16 cellular contexts compared by ENCODE assay signal in the genomic region with DNA sequence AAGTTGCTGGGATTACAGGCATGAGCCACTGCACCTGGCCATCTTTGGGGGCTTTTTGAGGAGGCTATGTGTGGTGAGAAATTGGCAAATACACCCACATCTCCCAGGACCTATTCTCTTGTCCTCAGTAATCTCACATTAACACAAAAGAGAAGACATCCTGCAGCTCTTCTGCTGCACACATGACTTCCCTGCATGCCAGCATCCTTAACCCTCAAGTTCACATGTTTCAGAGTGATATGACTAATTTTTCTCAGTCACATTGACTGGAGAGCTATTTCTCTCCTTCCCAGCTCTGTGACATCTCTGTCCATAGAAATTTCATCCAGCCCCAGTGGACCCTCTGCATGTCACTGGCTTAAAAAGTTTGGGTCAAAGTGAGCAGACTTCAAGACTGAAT. TPM values are rescaled to one million over a fixed set of nuclear protein-coding genes. Genes with fewer than 3 reads are reported as not detected.
A peak's percentile ranks its signal among the peaks of the same experiment; 100 is the strongest.
DNase-seq lines count a peak whose midpoint lies in the region; ATAC-seq and TF ChIP-seq lines count a peak whose summit lies in the region.
"Had no signal": no experiment of that assay in that cellular context is flagged by ENCODE, and none has a peak within 500 bp of the region (broad histone marks: within the 10 kb centered on the region; RNA-seq: fewer than 3 reads in every experiment).

No MANE protein-coding gene starts in this region.

- H3K27me3 ChIP-seq in CD4-positive, alpha-beta T cell (ENCODE audit: control insufficient read depth, insufficient read depth, low read length), result no peaks in the 10 kb centered on the region
- peaks cover 3% of the 10 kb centered on the region for H3K27me3 ChIP-seq in trophoblast cell (ENCODE audit: insufficient read depth, low read length)
- H3K27me3 ChIP-seq: BE2C had no signal

- H3K27ac Mint-ChIP-seq in CD4-positive, alpha-beta T cell, result peak overlapping the region; percentile 10
- no peak overlapping the region for H3K27ac Mint-ChIP-seq in activated T-helper 17 cell treated with anti-CD3 and anti-CD28 coated beads, Interleukin-2, amount 50 U/mL, for 72 hours
- H3K27ac Mint-ChIP-seq in naive B cell, result no peak overlapping the region

- H3K4me3 ChIP-seq in trophoblast cell (ENCODE audit: low read depth, low read length), result no peak overlapping the region
- H3K4me3 ChIP-seq: stomach had no signal

- intact Hi-C loops in CD4-positive, alpha-beta T cell (cut with DNase I, micrococcal nuclease), result loop anchor here in 1 of 2 experiments (2.0 to 10.0 kb wide), 3 partner anchors 243 to 571 kb away; a partner anchor contains a TSS
- intact Hi-C loops in posterior cingulate gyrus (cut with DNase I), result no loop called here

- POLR2A ChIA-PET in CD4-positive, alpha-beta T cell (lab: Charles Lee), result no interaction called here

- H3K4ac ChIP-seq in trophoblast cell (ENCODE audit: low read depth, low read length), result no peak overlapping the region

- H3K14ac ChIP-seq in trophoblast cell (ENCODE audit: low read length), result no peak overlapping the region

- H4K8ac ChIP-seq in trophoblast cell (ENCODE audit: low read depth, low read length), result no peak overlapping the region

- no peaks in the 10 kb centered on the region for H3K9me3 Mint-ChIP-seq in CD4-positive, alpha-beta T cell
- H3K9me3 Mint-ChIP-seq in activated T-helper 17 cell treated with anti-CD3 and anti-CD28 coated beads, Interleukin-2, amount 50 U/mL, for 72 hours, result no peaks in the 10 kb centered on the region
- H3K9me3 Mint-ChIP-seq in naive B cell, result no peaks in the 10 kb centered on the region

- H3K4me1 ChIP-seq in trophoblast cell (ENCODE audit: control insufficient read depth in 1 of 2, insufficient read depth in 2 of 2, low read length in 2 of 2), result peaks cover 3 to 4% of the 10 kb centered on the region in 2 experiments
- H3K4me1 ChIP-seq: BE2C had no signal

- no peak overlapping the region for H2BK12ac ChIP-seq in trophoblast cell (ENCODE audit: low read length)

- peaks cover 30% of the 10 kb centered on the region for H3K4me1 Mint-ChIP-seq in CD4-positive, alpha-beta T cell (ENCODE audit: low read depth)
- H3K4me1 Mint-ChIP-seq in activated T-helper 17 cell treated with anti-CD3 and anti-CD28 coated beads, Interleukin-2, amount 50 U/mL, for 72 hours, result peaks cover 4% of the 10 kb centered on the region
- H3K4me1 Mint-ChIP-seq in naive B cell, result peaks cover 8 to 12% (median 10%) of the 10 kb centered on the region in 3 donors

- CTCF ChIA-PET in CD4-positive, alpha-beta T cell (lab: Charles Lee), result interaction anchor here (2.0 kb wide), 1 partner anchor 122 kb away, joined by 6 read pairs; no protein-coding TSS in a partner anchor

- peaks cover 3% of the 10 kb centered on the region for H3K79me1 ChIP-seq in trophoblast cell (ENCODE audit: low read length)

- no peak overlapping the region for H2AFZ ChIP-seq in trophoblast cell (ENCODE audit: insufficient read depth, low read length, poor library complexity)

- TF ChIP-seq CTCF in CD4-positive, alpha-beta T cell (IDR thresholded peaks at IDR 0.05), result no peak
- TF ChIP-seq CTCF in GM20000 (IDR thresholded peaks at IDR 0.05; ENCODE audit: extremely low read depth, missing control alignments), result no peak

- H3K27me3 Mint-ChIP-seq in CD4-positive, alpha-beta T cell, result no peaks in the 10 kb centered on the region
- H3K27me3 Mint-ChIP-seq in activated T-helper 17 cell treated with anti-CD3 and anti-CD28 coated beads, Interleukin-2, amount 50 U/mL, for 72 hours, result no peaks in the 10 kb centered on the region
- peaks cover 0 to 14% (median 10%) of the 10 kb centered on the region in 3 donors for H3K27me3 Mint-ChIP-seq in naive B cell

- H3K4me3 Mint-ChIP-seq in CD4-positive, alpha-beta T cell, result peak overlapping the region; percentile 80
- peak overlapping the region; percentile 31 for H3K4me3 Mint-ChIP-seq in activated T-helper 17 cell treated with anti-CD3 and anti-CD28 coated beads, Interleukin-2, amount 50 U/mL, for 72 hours
- H3K4me3 Mint-ChIP-seq in naive B cell, result peak overlapping the region; percentile 10 to 83 (median 40)

- no peak for DNase-seq in CD4-positive, alpha-beta T cell
- peak; percentile 30 for DNase-seq in GM20000 (ENCODE audit: low spot score)
- no peak for DNase-seq in naive B cell
- DNase-seq in trophoblast cell, result no peak
- no peak for DNase-seq in posterior cingulate gyrus
- no peak for DNase-seq in anterior cingulate cortex (lab: John Stamatoyannopoulos, UW)
- DNase-seq: BE2C, GOT3, NCI-H1694 treated with DMSO at 0.1 percent for 48 hours, stomach had no signal

- no peak overlapping the region for H4K91ac ChIP-seq in trophoblast cell (ENCODE audit: low read depth, low read length)

- H3K23ac ChIP-seq in trophoblast cell (ENCODE audit: low read length), result no peak overlapping the region

- H2BK5ac ChIP-seq in trophoblast cell (ENCODE audit: low read depth, low read length, poor library complexity), result no peak overlapping the region

- no peak overlapping the region for H3K18ac ChIP-seq in trophoblast cell (ENCODE audit: low read length)

- H2BK120ac ChIP-seq in trophoblast cell (ENCODE audit: insufficient read depth, low read length, poor library complexity), result no peak overlapping the region

- H3K9ac ChIP-seq in trophoblast cell (ENCODE audit: low read length), result no peak overlapping the region
- H3K9ac ChIP-seq: KMS-11 had no signal

- H3K9me3 ChIP-seq in CD4-positive, alpha-beta T cell (ENCODE audit: control insufficient read depth, low read length), result no peaks in the 10 kb centered on the region
- H3K9me3 ChIP-seq in trophoblast cell (ENCODE audit: insufficient read depth, low read depth, low read length), result peaks cover 5% of the 10 kb centered on the region
- H3K9me3 ChIP-seq: BE2C, stomach had no signal

- H3K36me3 Mint-ChIP-seq in CD4-positive, alpha-beta T cell (ENCODE audit: low read depth), result peaks cover 10% of the 10 kb centered on the region
- H3K36me3 Mint-ChIP-seq in activated T-helper 17 cell treated with anti-CD3 and anti-CD28 coated beads, Interleukin-2, amount 50 U/mL, for 72 hours (ENCODE audit: low read depth), result peaks cover 5% of the 10 kb centered on the region
- H3K36me3 Mint-ChIP-seq in naive B cell, result no peaks in the 10 kb centered on the region

- no peak overlapping the region for H4K12ac ChIP-seq in trophoblast cell (ENCODE audit: low read depth, low read length)

- H3K27ac ChIP-seq in CD4-positive, alpha-beta T cell (ENCODE audit: low read depth, low read length), result no peak overlapping the region
- no peak overlapping the region for H3K27ac ChIP-seq in trophoblast cell (ENCODE audit: low read depth, low read length)
- H3K27ac ChIP-seq: KMS-11, stomach had no signal

- ATAC-seq in CD4-positive, alpha-beta T cell (ENCODE audit: poor library complexity), result no peak
- no peak for ATAC-seq in activated T-helper 17 cell treated with anti-CD3 and anti-CD28 coated beads, Interleukin-2, amount 50 U/mL, for 72 hours (replicated peaks)
- ATAC-seq in naive B cell (ENCODE audit: low read depth in 2 of 2) (no peak), HG03520 (IDR thresholded peaks at IDR 0.05; ENCODE audit: unreplicated experiment) (no peak)
- ATAC-seq: Right ventricle myocardium inferior, sciatic nerve had no signal

- peaks cover 4% of the 10 kb centered on the region for H3K79me2 ChIP-seq in trophoblast cell (ENCODE audit: control insufficient read depth, insufficient read depth, low read length, poor library complexity)

- no peak overlapping the region for H3K4me2 ChIP-seq in trophoblast cell (ENCODE audit: low read length)
- H3K4me2 ChIP-seq: KMS-11 had no signal

- H3K36me3 ChIP-seq in trophoblast cell (ENCODE audit: control insufficient read depth in 1 of 2, insufficient read depth in 2 of 2, low read length in 2 of 2), result no peaks in the 10 kb centered on the region
- H3K36me3 ChIP-seq: BE2C, stomach had no signal

- H2AK5ac ChIP-seq in trophoblast cell (ENCODE audit: low read length), result no peak overlapping the region

RNA-seq across cellular contexts. Expression of a gene that starts 1.9 kb away (rescaled TPM):
- 10 to 100 TPM; 13.3 to 16.7 TPM for total RNA-seq in CD4-positive, alpha-beta T cell
- total RNA-seq in activated T-helper 17 cell treated with anti-CD3 and anti-CD28 coated beads, Interleukin-2, amount 50 U/mL, for 72 hours, result 10 to 100 TPM; 33.7 to 54.7 TPM
- 100 to 1,000 TPM in 1 of 6 donors, 10 to 100 TPM in 5; 60.8 to 107 (median 72.6) TPM for polyA plus RNA-seq in naive B cell (ENCODE audit: low read depth in 6 of 6)
- polyA plus RNA-seq in trophoblast cell (2013), result 25.9 and 26.7 TPM in 2 replicates

RNA-seq across cellular contexts. Expression of a gene that starts 37.0 kb away (rescaled TPM):
- total RNA-seq in CD4-positive, alpha-beta T cell, result 10 to 100 TPM; 47.0 to 48.5 TPM
- total RNA-seq in activated T-helper 17 cell treated with anti-CD3 and anti-CD28 coated beads, Interleukin-2, amount 50 U/mL, for 72 hours, result 10 to 100 TPM; 30.2 to 49.9 TPM
- 1 to 10 TPM; 3.1 to 5.3 (median 4.3) TPM for polyA plus RNA-seq in naive B cell (ENCODE audit: low read depth in 6 of 6)
- polyA plus RNA-seq in trophoblast cell (2013), result 0.08 TPM in 2 replicates

RNA-seq across cellular contexts. Expression of a gene that starts 38.8 kb away (rescaled TPM):
- total RNA-seq in CD4-positive, alpha-beta T cell, result not detected
- not detected for total RNA-seq in activated T-helper 17 cell treated with anti-CD3 and anti-CD28 coated beads, Interleukin-2, amount 50 U/mL, for 72 hours
- not detected for polyA plus RNA-seq in naive B cell (ENCODE audit: low read depth in 6 of 6)
- 1.1 and 1.2 TPM in 2 replicates for polyA plus RNA-seq in trophoblast cell (2013)
- total RNA-seq: fibroblast of villous mesenchyme, Right ventricle myocardium inferior had no signal
